In the genomic region with DNA sequence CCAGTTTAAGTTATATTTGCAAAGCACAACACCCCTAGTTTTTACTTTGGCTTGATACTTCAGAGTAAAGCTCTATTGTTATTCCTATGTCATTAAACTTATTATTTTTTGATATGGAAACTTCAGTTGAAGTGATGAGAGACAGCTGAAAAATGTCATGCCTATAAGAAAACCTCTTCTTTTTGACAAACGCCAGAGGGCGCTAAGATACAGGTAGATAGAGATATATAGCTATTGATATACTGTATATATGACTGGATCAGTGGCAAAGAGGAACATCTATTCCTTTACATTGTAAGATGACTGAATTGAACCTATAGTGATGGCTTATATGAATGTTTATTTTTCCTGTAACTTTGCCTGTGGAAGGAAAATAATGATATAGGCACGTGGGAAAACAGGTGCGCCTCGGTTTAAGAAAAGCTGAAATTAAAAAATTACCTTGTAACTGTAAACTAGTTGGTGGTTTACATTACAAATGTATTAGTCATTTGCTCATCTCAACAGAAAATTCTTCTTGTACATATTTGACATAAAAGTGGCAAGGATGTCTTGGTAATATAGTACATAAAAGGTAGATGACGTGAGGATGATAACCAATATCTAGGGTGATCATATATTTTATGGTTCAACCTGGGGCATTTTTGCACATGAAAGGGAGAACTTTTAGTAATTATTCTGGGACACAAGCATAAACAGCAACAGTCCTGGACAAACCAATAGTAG, we compare ENCODE assay signal across 8 cellular contexts.
A peak's percentile ranks its signal among the peaks of the same experiment; 100 is the strongest.
DNase-seq lines count a peak whose midpoint lies in the region; ATAC-seq and TF ChIP-seq lines count a peak whose summit lies in the region.

No MANE protein-coding gene starts in this region.

- peak overlapping the region; percentile 29 to 78 (median 56) for H3K27ac ChIP-seq in gastroesophageal sphincter

- no peak overlapping the region for H3K27ac Mint-ChIP-seq in activated T-helper 1 cell treated with anti-CD3 and anti-CD28 coated beads, Interleukin-12 subunit alpha, Interleukin-12 subunit beta, Interleukin-2, Interleukin-4 antibody, amounts not matched to agents 30 ng/mL and 10 ng/mL and 1 ng/mL, durations not matched to agents 14 hours and 24 hours and 36 hours
- H3K27ac Mint-ChIP-seq in progenitor cell of endocrine pancreas: no peak overlapping the region

- H3K27me3 Mint-ChIP-seq in activated T-helper 1 cell treated with anti-CD3 and anti-CD28 coated beads, Interleukin-12 subunit alpha, Interleukin-12 subunit beta, Interleukin-2, Interleukin-4 antibody, amounts not matched to agents 30 ng/mL and 10 ng/mL and 1 ng/mL, durations not matched to agents 14 hours and 24 hours and 36 hours (ENCODE audit: insufficient read depth): peaks cover 21% of the 10 kb centered on the region
- peaks cover 24% of the 10 kb centered on the region for H3K27me3 Mint-ChIP-seq in progenitor cell of endocrine pancreas

- no peak for TF ChIP-seq EP300 in gastroesophageal sphincter (IDR thresholded peaks at IDR 0.05)

- no peaks in the 10 kb centered on the region for H3K4me1 Mint-ChIP-seq in activated T-helper 1 cell treated with anti-CD3 and anti-CD28 coated beads, Interleukin-12 subunit alpha, Interleukin-12 subunit beta, Interleukin-2, Interleukin-4 antibody, amounts not matched to agents 30 ng/mL and 10 ng/mL and 1 ng/mL, durations not matched to agents 14 hours and 24 hours and 36 hours (ENCODE audit: low read depth)
- H3K4me1 Mint-ChIP-seq in progenitor cell of endocrine pancreas (ENCODE audit: low read depth): peaks cover 2% of the 10 kb centered on the region

- peaks cover 0 to 55% of the 10 kb centered on the region in 2 donors for H3K36me3 ChIP-seq in gastroesophageal sphincter

- intact Hi-C loops in activated T-helper 1 cell treated with anti-CD3 and anti-CD28 coated beads, Interleukin-12 subunit alpha, Interleukin-12 subunit beta, Interleukin-2, Interleukin-4 antibody, amounts not matched to agents 30 ng/mL and 10 ng/mL and 1 ng/mL, durations not matched to agents 14 hours and 24 hours and 36 hours (cut with micrococcal nuclease): loop anchor here (1.0 to 5.0 kb wide), 5 partner anchors 132 to 1729 kb away; no protein-coding TSS in a partner anchor
- intact Hi-C loops in posterior vena cava (cut with DNase I): loop anchor here (5.0 to 10.0 kb wide), 2 partner anchors 105 to 132 kb away; no protein-coding TSS in a partner anchor

- 25 to 45% methylated on average over 6 of the region's 6 CpGs for WGBS in gastroesophageal sphincter (ENCODE audit: low coverage in 1 of 2), 2 donors

- ATAC-seq in GM19397 (IDR thresholded peaks at IDR 0.05; ENCODE audit: unreplicated experiment): peak; percentile 82
- ATAC-seq in HG03571 (IDR thresholded peaks at IDR 0.05; ENCODE audit: unreplicated experiment): peak; percentile 86
- ATAC-seq in gastroesophageal sphincter: no peak

- no peak overlapping the region for H3K4me3 Mint-ChIP-seq in activated T-helper 1 cell treated with anti-CD3 and anti-CD28 coated beads, Interleukin-12 subunit alpha, Interleukin-12 subunit beta, Interleukin-2, Interleukin-4 antibody, amounts not matched to agents 30 ng/mL and 10 ng/mL and 1 ng/mL, durations not matched to agents 14 hours and 24 hours and 36 hours
- no peak overlapping the region for H3K4me3 Mint-ChIP-seq in progenitor cell of endocrine pancreas (ENCODE audit: low read depth)

- H3K9me3 Mint-ChIP-seq in activated T-helper 1 cell treated with anti-CD3 and anti-CD28 coated beads, Interleukin-12 subunit alpha, Interleukin-12 subunit beta, Interleukin-2, Interleukin-4 antibody, amounts not matched to agents 30 ng/mL and 10 ng/mL and 1 ng/mL, durations not matched to agents 14 hours and 24 hours and 36 hours: no peaks in the 10 kb centered on the region
- H3K9me3 Mint-ChIP-seq in progenitor cell of endocrine pancreas (ENCODE audit: low read depth): no peaks in the 10 kb centered on the region

- no peaks in the 10 kb centered on the region for H3K9me3 ChIP-seq in gastroesophageal sphincter

- no peaks in the 10 kb centered on the region for H3K36me3 Mint-ChIP-seq in activated T-helper 1 cell treated with anti-CD3 and anti-CD28 coated beads, Interleukin-12 subunit alpha, Interleukin-12 subunit beta, Interleukin-2, Interleukin-4 antibody, amounts not matched to agents 30 ng/mL and 10 ng/mL and 1 ng/mL, durations not matched to agents 14 hours and 24 hours and 36 hours (ENCODE audit: low read depth)
- no peaks in the 10 kb centered on the region for H3K36me3 Mint-ChIP-seq in progenitor cell of endocrine pancreas (ENCODE audit: insufficient read depth)

- TF ChIP-seq POLR2A in gastroesophageal sphincter (IDR thresholded peaks at IDR 0.05): no peak

- H3K4me1 ChIP-seq in gastroesophageal sphincter: peaks cover 0 to 59% (median 7%) of the 10 kb centered on the region in 3 donors

- H3K4me3 ChIP-seq in gastroesophageal sphincter: no peak overlapping the region

- TF ChIP-seq CTCF in gastroesophageal sphincter (IDR thresholded peaks at IDR 0.05) (peak; percentile 63 to 80 (median 70)), progenitor cell of endocrine pancreas (IDR thresholded peaks at IDR 0.05; ENCODE audit: unreplicated experiment) (peak; percentile 91)

- H3K27me3 ChIP-seq in gastroesophageal sphincter: no peaks in the 10 kb centered on the region

- DNase-seq in DMS114 treated with DMSO at 0.1 percent for 48 hours (lab: John Stamatoyannopoulos, UW; ENCODE audit: unreplicated experiment): peak; percentile 85
- DNase-seq in NCI-H69 (lab: John Stamatoyannopoulos, UW): peak; percentile 80
- peak; percentile 34 for DNase-seq in activated T-helper 1 cell treated with anti-CD3 and anti-CD28 coated beads, Interleukin-12 subunit alpha, Interleukin-12 subunit beta, Interleukin-2, Interleukin-4 antibody, amounts not matched to agents 30 ng/mL and 10 ng/mL and 1 ng/mL, durations not matched to agents 14 hours and 24 hours and 36 hours (ENCODE audit: low spot score)
- DNase-seq in progenitor cell of endocrine pancreas (ENCODE audit: low spot score, unreplicated experiment): peak; percentile 15
- no peak for DNase-seq in posterior vena cava (ENCODE audit: low spot score)
